In the genomic region with DNA sequence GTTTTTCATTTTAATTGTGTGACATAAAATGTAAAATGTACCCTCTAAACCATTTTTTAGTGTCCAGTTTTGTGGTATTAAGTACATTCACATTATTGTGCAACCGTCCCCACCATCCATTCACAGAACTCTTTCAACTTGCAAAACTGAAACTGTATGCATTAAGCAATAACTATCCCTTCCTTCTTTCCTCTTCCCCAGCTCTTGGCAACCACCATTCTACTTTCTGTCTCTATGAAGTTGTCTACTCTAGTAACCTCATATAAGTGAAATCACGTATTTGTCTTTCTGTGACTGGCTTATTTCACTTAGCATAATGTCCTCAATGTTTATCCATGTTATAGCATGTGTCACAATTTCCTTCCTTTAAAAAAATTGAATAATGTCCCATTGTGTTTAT, we compare ENCODE assay signal across 10 cellular contexts.
A peak's percentile ranks its signal among the peaks of the same experiment; 100 is the strongest.
DNase-seq lines count a peak whose midpoint lies in the region; ATAC-seq and TF ChIP-seq lines count a peak whose summit lies in the region.
"Had no signal": no experiment of that assay in that cellular context is flagged by ENCODE, and none has a peak within 500 bp of the region (broad histone marks: within the 10 kb centered on the region; RNA-seq: fewer than 3 reads in every experiment).

No MANE protein-coding gene starts in this region.

- TF ChIP-seq CTCF in dorsolateral prefrontal cortex (IDR thresholded peaks at IDR 0.05 in 54 of 56, conservative IDR thresholded peaks at IDR 0.05 in 2 of 56; ENCODE audit: low read depth in 1 of 56, partially characterized antibody in 56 of 56), result no peak

- ATAC-seq in GM21526 (IDR thresholded peaks at IDR 0.05; ENCODE audit: low FRiP score, unreplicated experiment) (peak; percentile 47), HG03575 (IDR thresholded peaks at IDR 0.05; ENCODE audit: extremely low read depth, insufficient number of reproducible peaks, low FRiP score, unreplicated experiment) (peak; percentile 48)
- ATAC-seq: body of pancreas had no signal

- DNase-seq in ELR (ENCODE audit: low read depth), result peak; percentile 34
- DNase-seq in fibroblast of gingiva (ENCODE audit: low read depth), result peak; percentile 80
- DNase-seq in NCI-H187 treated with DMSO at 0.1 percent for 48 hours (lab: John Stamatoyannopoulos, UW), result no peak
- no peak for DNase-seq in effector CD8-positive, alpha-beta T cell (lab: John Stamatoyannopoulos, UW)
- DNase-seq in RKO (ENCODE audit: low spot score), result no peak
- no peak for DNase-seq in dorsolateral prefrontal cortex
- DNase-seq: DMS79 had no signal

- no peaks in the 10 kb centered on the region for H3K27me3 ChIP-seq in dorsolateral prefrontal cortex
- H3K27me3 ChIP-seq: body of pancreas had no signal

- H3K27ac ChIP-seq in dorsolateral prefrontal cortex, result peak overlapping the region in 2 of 59 donors; percentile 2 to 10
- H3K27ac ChIP-seq: body of pancreas had no signal

- H3K4me3 ChIP-seq in dorsolateral prefrontal cortex, result no peak overlapping the region
- H3K4me3 ChIP-seq: body of pancreas had no signal

- intact Hi-C loops in dorsolateral prefrontal cortex (cut with DNase I), result no loop called here

Comparison
In these comparisons a context has a peak if more than half of its experiments do, and no peak if none do; other contexts are left out.
1. DNase-seq: peak in ELR (single experiment) and fibroblast of gingiva (single experiment); none in NCI-H187 treated with DMSO at 0.1 percent for 48 hours (single experiment), effector CD8-positive, alpha-beta T cell (single experiment), RKO (single experiment) and dorsolateral prefrontal cortex (0 of 10).